Comparison of ENCODE assay signal across 1 cellular context in genomic region chr1:32013386-32014198, GRCh38.
TF ChIP-seq lines count a peak whose summit lies in the region.

A gene with protein sequence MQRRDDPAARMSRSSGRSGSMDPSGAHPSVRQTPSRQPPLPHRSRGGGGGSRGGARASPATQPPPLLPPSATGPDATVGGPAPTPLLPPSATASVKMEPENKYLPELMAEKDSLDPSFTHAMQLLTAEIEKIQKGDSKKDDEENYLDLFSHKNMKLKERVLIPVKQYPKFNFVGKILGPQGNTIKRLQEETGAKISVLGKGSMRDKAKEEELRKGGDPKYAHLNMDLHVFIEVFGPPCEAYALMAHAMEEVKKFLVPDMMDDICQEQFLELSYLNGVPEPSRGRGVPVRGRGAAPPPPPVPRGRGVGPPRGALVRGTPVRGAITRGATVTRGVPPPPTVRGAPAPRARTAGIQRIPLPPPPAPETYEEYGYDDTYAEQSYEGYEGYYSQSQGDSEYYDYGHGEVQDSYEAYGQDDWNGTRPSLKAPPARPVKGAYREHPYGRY (plus strand): TSS chr1:32013868. CDS start chr1:32013996, 128 bp downstream.

TF ChIP-seq in HepG2, 621 proteins besides CTCF, POLR2A, EP300 and RAD21 (continued from another document and continues in another):
- TF ChIP-seq, protein P1, sequence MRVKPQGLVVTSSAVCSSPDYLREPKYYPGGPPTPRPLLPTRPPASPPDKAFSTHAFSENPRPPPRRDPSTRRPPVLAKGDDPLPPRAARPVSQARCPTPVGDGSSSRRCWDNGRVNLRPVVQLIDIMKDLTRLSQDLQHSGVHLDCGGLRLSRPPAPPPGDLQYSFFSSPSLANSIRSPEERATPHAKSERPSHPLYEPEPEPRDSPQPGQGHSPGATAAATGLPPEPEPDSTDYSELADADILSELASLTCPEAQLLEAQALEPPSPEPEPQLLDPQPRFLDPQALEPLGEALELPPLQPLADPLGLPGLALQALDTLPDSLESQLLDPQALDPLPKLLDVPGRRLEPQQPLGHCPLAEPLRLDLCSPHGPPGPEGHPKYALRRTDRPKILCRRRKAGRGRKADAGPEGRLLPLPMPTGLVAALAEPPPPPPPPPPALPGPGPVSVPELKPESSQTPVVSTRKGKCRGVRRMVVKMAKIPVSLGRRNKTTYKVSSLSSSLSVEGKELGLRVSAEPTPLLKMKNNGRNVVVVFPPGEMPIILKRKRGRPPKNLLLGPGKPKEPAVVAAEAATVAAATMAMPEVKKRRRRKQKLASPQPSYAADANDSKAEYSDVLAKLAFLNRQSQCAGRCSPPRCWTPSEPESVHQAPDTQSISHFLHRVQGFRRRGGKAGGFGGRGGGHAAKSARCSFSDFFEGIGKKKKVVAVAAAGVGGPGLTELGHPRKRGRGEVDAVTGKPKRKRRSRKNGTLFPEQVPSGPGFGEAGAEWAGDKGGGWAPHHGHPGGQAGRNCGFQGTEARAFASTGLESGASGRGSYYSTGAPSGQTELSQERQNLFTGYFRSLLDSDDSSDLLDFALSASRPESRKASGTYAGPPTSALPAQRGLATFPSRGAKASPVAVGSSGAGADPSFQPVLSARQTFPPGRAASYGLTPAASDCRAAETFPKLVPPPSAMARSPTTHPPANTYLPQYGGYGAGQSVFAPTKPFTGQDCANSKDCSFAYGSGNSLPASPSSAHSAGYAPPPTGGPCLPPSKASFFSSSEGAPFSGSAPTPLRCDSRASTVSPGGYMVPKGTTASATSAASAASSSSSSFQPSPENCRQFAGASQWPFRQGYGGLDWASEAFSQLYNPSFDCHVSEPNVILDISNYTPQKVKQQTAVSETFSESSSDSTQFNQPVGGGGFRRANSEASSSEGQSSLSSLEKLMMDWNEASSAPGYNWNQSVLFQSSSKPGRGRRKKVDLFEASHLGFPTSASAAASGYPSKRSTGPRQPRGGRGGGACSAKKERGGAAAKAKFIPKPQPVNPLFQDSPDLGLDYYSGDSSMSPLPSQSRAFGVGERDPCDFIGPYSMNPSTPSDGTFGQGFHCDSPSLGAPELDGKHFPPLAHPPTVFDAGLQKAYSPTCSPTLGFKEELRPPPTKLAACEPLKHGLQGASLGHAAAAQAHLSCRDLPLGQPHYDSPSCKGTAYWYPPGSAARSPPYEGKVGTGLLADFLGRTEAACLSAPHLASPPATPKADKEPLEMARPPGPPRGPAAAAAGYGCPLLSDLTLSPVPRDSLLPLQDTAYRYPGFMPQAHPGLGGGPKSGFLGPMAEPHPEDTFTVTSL (CRISPR knock-in tag; IDR thresholded peaks at IDR 0.05; ENCODE audit: borderline replicate concordance), result no peak
- peak; percentile 87; the same call in 1 of the 2 replicates for TF ChIP-seq ZBTB38 (CRISPR knock-in tag; IDR thresholded peaks at IDR 0.05)
- TF ChIP-seq, protein P2, sequence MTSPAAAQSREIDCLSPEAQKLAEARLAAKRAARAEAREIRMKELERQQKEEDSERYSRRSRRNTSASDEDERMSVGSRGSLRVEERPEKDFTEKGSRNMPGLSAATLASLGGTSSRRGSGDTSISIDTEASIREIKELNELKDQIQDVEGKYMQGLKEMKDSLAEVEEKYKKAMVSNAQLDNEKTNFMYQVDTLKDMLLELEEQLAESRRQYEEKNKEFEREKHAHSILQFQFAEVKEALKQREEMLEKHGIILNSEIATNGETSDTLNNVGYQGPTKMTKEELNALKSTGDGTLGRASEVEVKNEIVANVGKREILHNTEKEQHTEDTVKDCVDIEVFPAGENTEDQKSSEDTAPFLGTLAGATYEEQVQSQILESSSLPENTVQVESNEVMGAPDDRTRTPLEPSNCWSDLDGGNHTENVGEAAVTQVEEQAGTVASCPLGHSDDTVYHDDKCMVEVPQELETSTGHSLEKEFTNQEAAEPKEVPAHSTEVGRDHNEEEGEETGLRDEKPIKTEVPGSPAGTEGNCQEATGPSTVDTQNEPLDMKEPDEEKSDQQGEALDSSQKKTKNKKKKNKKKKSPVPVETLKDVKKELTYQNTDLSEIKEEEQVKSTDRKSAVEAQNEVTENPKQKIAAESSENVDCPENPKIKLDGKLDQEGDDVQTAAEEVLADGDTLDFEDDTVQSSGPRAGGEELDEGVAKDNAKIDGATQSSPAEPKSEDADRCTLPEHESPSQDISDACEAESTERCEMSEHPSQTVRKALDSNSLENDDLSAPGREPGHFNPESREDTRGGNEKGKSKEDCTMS (CRISPR knock-in tag; conservative IDR thresholded peaks at IDR 0.05), result no peak
- no peak; the same call in 1 of the 2 replicates for TF ChIP-seq LBX2 (CRISPR knock-in tag; IDR thresholded peaks at IDR 0.05; ENCODE audit: borderline replicate concordance)
- no peak for TF ChIP-seq SIX1 (CRISPR knock-in tag; IDR thresholded peaks at IDR 0.05; ENCODE audit: borderline replicate concordance)
- no peak for TF ChIP-seq ZBTB44 (CRISPR knock-in tag; IDR thresholded peaks at IDR 0.05)
- no peak for TF ChIP-seq FOXM1 (CRISPR knock-in tag; IDR thresholded peaks at IDR 0.05)
- peak; percentile 3; the same call in 1 of the 2 replicates for TF ChIP-seq ZNF557 (CRISPR knock-in tag; IDR thresholded peaks at IDR 0.05)
- TF ChIP-seq, protein P3, sequence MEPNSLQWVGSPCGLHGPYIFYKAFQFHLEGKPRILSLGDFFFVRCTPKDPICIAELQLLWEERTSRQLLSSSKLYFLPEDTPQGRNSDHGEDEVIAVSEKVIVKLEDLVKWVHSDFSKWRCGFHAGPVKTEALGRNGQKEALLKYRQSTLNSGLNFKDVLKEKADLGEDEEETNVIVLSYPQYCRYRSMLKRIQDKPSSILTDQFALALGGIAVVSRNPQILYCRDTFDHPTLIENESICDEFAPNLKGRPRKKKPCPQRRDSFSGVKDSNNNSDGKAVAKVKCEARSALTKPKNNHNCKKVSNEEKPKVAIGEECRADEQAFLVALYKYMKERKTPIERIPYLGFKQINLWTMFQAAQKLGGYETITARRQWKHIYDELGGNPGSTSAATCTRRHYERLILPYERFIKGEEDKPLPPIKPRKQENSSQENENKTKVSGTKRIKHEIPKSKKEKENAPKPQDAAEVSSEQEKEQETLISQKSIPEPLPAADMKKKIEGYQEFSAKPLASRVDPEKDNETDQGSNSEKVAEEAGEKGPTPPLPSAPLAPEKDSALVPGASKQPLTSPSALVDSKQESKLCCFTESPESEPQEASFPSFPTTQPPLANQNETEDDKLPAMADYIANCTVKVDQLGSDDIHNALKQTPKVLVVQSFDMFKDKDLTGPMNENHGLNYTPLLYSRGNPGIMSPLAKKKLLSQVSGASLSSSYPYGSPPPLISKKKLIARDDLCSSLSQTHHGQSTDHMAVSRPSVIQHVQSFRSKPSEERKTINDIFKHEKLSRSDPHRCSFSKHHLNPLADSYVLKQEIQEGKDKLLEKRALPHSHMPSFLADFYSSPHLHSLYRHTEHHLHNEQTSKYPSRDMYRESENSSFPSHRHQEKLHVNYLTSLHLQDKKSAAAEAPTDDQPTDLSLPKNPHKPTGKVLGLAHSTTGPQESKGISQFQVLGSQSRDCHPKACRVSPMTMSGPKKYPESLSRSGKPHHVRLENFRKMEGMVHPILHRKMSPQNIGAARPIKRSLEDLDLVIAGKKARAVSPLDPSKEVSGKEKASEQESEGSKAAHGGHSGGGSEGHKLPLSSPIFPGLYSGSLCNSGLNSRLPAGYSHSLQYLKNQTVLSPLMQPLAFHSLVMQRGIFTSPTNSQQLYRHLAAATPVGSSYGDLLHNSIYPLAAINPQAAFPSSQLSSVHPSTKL (CRISPR knock-in tag; IDR thresholded peaks at IDR 0.05), result peak; percentile 66; the same call in 1 of the 2 replicates
- TF ChIP-seq, protein P4, sequence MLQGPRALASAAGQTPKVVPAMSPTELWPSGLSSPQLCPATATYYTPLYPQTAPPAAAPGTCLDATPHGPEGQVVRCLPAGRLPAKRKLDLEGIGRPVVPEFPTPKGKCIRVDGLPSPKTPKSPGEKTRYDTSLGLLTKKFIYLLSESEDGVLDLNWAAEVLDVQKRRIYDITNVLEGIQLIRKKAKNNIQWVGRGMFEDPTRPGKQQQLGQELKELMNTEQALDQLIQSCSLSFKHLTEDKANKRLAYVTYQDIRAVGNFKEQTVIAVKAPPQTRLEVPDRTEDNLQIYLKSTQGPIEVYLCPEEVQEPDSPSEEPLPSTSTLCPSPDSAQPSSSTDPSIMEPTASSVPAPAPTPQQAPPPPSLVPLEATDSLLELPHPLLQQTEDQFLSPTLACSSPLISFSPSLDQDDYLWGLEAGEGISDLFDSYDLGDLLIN (CRISPR knock-in tag; IDR thresholded peaks at IDR 0.05; ENCODE audit: borderline replicate concordance), result peak; percentile 44; the same call in 1 of the 2 replicates
- peak; percentile 94 for TF ChIP-seq RAD51 (IDR thresholded peaks at IDR 0.05; ENCODE audit: borderline replicate concordance)
- TF ChIP-seq, protein P5, sequence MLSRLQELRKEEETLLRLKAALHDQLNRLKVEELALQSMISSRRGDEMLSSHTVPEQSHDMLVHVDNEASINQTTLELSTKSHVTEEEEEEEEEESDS (CRISPR knock-in tag; IDR thresholded peaks at IDR 0.05; ENCODE audit: borderline replicate concordance), result peak; percentile 57; the same call in 1 of the 2 replicates
- TF ChIP-seq MAX (IDR thresholded peaks at IDR 0.05), result peak; percentile 99
- TF ChIP-seq RERE (CRISPR knock-in tag; IDR thresholded peaks at IDR 0.05; ENCODE audit: low read depth), result no peak
- TF ChIP-seq ZNF7 (CRISPR knock-in tag; IDR thresholded peaks at IDR 0.05), result no peak
- TF ChIP-seq, protein P6, sequence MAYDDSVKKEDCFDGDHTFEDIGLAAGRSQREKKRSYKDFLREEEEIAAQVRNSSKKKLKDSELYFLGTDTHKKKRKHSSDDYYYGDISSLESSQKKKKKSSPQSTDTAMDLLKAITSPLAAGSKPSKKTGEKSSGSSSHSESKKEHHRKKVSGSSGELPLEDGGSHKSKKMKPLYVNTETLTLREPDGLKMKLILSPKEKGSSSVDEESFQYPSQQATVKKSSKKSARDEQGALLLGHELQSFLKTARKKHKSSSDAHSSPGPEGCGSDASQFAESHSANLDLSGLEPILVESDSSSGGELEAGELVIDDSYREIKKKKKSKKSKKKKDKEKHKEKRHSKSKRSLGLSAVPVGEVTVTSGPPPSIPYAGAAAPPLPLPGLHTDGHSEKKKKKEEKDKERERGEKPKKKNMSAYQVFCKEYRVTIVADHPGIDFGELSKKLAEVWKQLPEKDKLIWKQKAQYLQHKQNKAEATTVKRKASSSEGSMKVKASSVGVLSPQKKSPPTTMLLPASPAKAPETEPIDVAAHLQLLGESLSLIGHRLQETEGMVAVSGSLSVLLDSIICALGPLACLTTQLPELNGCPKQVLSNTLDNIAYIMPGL (CRISPR knock-in tag; IDR thresholded peaks at IDR 0.05; ENCODE audit: borderline replicate concordance in 1 of 2, low read depth in 1 of 2), result peak; percentile 37 to 52; a peak in 3 of 4 replicates
- peak; percentile 86 for TF ChIP-seq CAMTA2 (CRISPR knock-in tag; IDR thresholded peaks at IDR 0.05; ENCODE audit: borderline replicate concordance)
- TF ChIP-seq ZKSCAN8 (CRISPR knock-in tag; IDR thresholded peaks at IDR 0.05; ENCODE audit: borderline replicate concordance), result peak; percentile 18; the same call in 1 of the 2 replicates
- TF ChIP-seq HOXA3 (CRISPR knock-in tag; IDR thresholded peaks at IDR 0.05), result peak; percentile 53
- no peak for TF ChIP-seq TAF15 (IDR thresholded peaks at IDR 0.05; ENCODE audit: low read depth, low read length, poor library complexity, severe bottlenecking)
